In the genomic region with DNA sequence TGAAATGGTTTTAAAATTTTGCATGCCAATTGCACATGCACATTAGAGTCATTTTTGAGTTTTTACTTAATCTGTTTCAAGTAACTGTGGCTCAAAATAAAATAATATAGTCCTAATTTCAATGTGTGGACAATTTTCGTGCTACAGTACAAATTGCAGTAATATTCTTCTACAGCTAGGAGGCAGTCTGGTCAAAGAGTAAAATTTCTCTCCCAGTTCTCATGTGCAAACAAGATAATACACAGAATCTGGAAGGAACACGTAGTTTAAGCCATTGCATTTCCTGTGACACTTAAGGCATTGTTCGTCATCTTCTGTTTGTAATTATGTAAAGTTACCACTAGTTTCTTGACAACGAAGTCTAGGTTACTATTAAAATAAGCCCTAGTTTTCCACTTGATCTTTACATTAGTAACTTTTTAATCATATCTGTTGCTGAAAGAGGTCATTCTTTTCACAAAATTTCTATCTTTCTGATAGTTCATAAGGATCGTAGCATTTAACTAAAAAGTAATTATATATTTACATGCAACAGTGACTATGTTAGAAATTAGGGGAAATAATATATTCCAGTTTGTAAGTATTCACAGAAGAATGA, we compare ENCODE assay signal across 9 cellular contexts. TPM values are rescaled to one million over a fixed set of nuclear protein-coding genes. Genes with fewer than 3 reads are reported as not detected.
DNase-seq lines count a peak whose midpoint lies in the region; ATAC-seq and TF ChIP-seq lines count a peak whose summit lies in the region.
"Had no signal": no experiment of that assay in that cellular context is flagged by ENCODE, and none has a peak within 500 bp of the region (broad histone marks: within the 10 kb centered on the region; RNA-seq: fewer than 3 reads in every experiment).

No MANE protein-coding gene starts in this region.

- no peaks in the 10 kb centered on the region for H4K20me1 ChIP-seq in osteoblast (ENCODE audit: insufficient read depth, low read length)

- no peak overlapping the region for H3K4me3 ChIP-seq in LNCaP clone FGC (ENCODE audit: low read depth, low read length)
- no peak overlapping the region for H3K4me3 ChIP-seq in esophagus squamous epithelium
- no peak overlapping the region for H3K4me3 ChIP-seq in osteoblast (ENCODE audit: insufficient read depth, low read length)

- H3K9me3 ChIP-seq in esophagus squamous epithelium (no peaks in the 10 kb centered on the region), osteoblast (ENCODE audit: low read depth, low read length) (no peaks in the 10 kb centered on the region)

- H3K36me3 ChIP-seq in esophagus squamous epithelium (peaks cover 0 to 82% (median 4%) of the 10 kb centered on the region in 3 donors), osteoblast (ENCODE audit: insufficient read depth, low read length) (peaks cover 40% of the 10 kb centered on the region)

- intact Hi-C loops in esophagus squamous epithelium (cut with DNase I): no loop called here

- no peak overlapping the region for H2AFZ ChIP-seq in osteoblast (ENCODE audit: low read length)

- no peaks in the 10 kb centered on the region for H3K79me2 ChIP-seq in osteoblast (ENCODE audit: insufficient read depth, low read length)

- 41 to 43% methylated on average over 5 of the region's 5 CpGs for WGBS in esophagus squamous epithelium, 2 donors

- no peak overlapping the region for H3K4me2 ChIP-seq in osteoblast (ENCODE audit: insufficient read depth, low read length)

- peak; percentile 61 for ATAC-seq in GM18870 (IDR thresholded peaks at IDR 0.05; ENCODE audit: unreplicated experiment)
- peak; percentile 68 for ATAC-seq in SK-N-SH treated with all-trans-retinoic acid at 6 μM for 48 hours

- no peak overlapping the region for H3K27ac ChIP-seq in esophagus squamous epithelium
- peak overlapping the region; percentile 64 for H3K27ac ChIP-seq in osteoblast (ENCODE audit: low read depth, low read length)

- TF ChIP-seq CTCF in LNCaP clone FGC (IDR thresholded peaks at IDR 0.05; ENCODE audit: control insufficient read depth, extremely low read depth, insufficient read depth) (peak; percentile 73), esophagus squamous epithelium (IDR thresholded peaks at IDR 0.05) (peak; percentile 25 to 78 (median 60)), osteoblast (IDR thresholded peaks at IDR 0.05; ENCODE audit: extremely low read depth, low read depth, low read length) (peak; percentile 80)

- H3K4me1 ChIP-seq in esophagus squamous epithelium (no peaks in the 10 kb centered on the region), osteoblast (ENCODE audit: insufficient read depth, low read length) (peaks cover 5% of the 10 kb centered on the region)

- DNase-seq in CD1c-positive myeloid dendritic cell (ENCODE audit: extremely low spot score) (peak; percentile 51), LNCaP clone FGC (ENCODE audit: low read depth) (peak; percentile 47), esophagus squamous epithelium (lab: John Stamatoyannopoulos, UW) (no peak), osteoblast (ENCODE audit: insufficient read length, low spot score, missing footprints) (peak; percentile 58), C1 segment of cervical spinal cord (lab: John Stamatoyannopoulos, UW) (no peak)
- DNase-seq in stimulated activated CD4-positive, alpha-beta T cell treated with anti-CD3 and anti-CD28 coated beads, Interleukin-4, amount 100 ng/mL, for 1 hour: no peak

- no peak for TF ChIP-seq POLR2A in esophagus squamous epithelium (IDR thresholded peaks at IDR 0.05)

- H3K27me3 ChIP-seq in esophagus squamous epithelium (no peaks in the 10 kb centered on the region), osteoblast (ENCODE audit: insufficient read depth, low read length) (no peaks in the 10 kb centered on the region)

TF ChIP-seq in SK-N-SH treated with all-trans-retinoic acid at 6 μM for 48 hours, 23 proteins besides CTCF, POLR2A, EP300 and RAD21:
- TF ChIP-seq ZNF565 (CRISPR knock-in tag; conservative IDR thresholded peaks at IDR 0.05; ENCODE audit: low read depth) (no peak), TOX (CRISPR knock-in tag; IDR thresholded peaks at IDR 0.05; ENCODE audit: borderline replicate concordance) (0 out of 2 replicates have a peak, but pooled peaks have one; percentile 14)

RNA-seq across cellular contexts. Expression of gene ODR4, which starts 28.9 kb away (rescaled TPM):
- total RNA-seq in esophagus squamous epithelium: 10 to 100 TPM in 3 of 4 donors, 1 to 10 TPM in 1; 9.6 to 16.8 (median 12.2) TPM
- 13.8 and 24.2 TPM in 2 replicates for total RNA-seq in osteoblast

RNA-seq across cellular contexts. Expression of gene TPR, which starts 29.5 kb away (rescaled TPM):
- total RNA-seq in esophagus squamous epithelium: 10 to 100 TPM; 47.3 to 81.3 (median 49.6) TPM
- 63.9 and 68.8 TPM in 2 replicates for total RNA-seq in osteoblast

RNA-seq across cellular contexts. Expression of gene PDC, which starts 56.4 kb away (rescaled TPM):
- not detected for total RNA-seq in esophagus squamous epithelium
- not detected in 2 replicates for total RNA-seq in osteoblast
- total RNA-seq: skeletal muscle tissue had no signal

Comparison
In these comparisons a context has a peak if more than half of its experiments do, and no peak if none do; other contexts are left out.
1. DNase-seq: peak in CD1c-positive myeloid dendritic cell (single experiment), LNCaP clone FGC (single experiment) and osteoblast (single experiment); none in esophagus squamous epithelium (single experiment), C1 segment of cervical spinal cord (0 of 14) and stimulated activated CD4-positive, alpha-beta T cell treated with anti-CD3 and anti-CD28 coated beads, Interleukin-4, amount 100 ng/mL, for 1 hour (single experiment).
2. Peak in every context shown above with its lines, with median percentiles within 50 percentile points of each other: CTCF ChIP-seq.